In the genomic region with DNA sequence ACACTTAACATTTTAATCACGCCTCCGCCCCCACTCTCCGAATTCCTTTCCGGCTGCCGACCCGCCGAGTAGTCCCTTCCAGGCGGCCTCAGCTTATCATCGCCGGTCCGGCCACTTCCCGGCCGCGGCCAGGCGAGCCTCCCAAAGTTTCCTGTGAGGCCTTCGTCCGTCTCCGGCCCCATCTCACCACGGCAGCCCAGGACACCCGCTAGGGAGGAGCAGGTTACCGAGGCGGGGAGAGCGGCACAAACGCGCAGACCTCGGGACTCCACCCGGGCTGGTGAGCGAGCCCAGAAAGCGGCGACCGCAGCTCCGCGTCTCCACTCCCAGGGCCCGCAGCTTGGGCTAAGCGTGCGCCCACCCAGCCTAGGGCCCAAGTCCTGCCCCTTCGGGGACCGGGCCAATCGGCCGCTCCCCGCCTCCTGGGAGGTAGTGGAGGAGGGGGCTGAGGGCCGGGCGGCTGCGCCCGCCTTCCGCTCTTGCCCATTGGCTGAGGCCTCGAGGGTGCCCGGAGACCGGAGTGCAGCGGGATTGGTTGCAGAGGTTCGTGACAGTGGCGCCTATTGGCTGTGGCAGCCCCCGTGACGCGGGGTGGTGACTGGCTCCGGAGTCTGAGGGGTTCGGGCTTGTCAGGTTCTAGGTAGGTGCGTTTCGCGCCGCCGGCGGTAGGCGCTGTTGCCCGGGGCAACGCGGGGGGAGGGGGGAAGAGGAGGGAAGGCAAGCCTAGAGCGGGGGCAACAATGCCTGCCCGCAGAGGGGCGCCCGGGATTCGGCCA, we compare ENCODE assay signal across 8 cellular contexts. TPM values are rescaled to one million over a fixed set of nuclear protein-coding genes. Genes with fewer than 3 reads are reported as not detected.
A peak's percentile ranks its signal among the peaks of the same experiment; 100 is the strongest.
DNase-seq lines count a peak whose midpoint lies in the region; ATAC-seq and TF ChIP-seq lines count a peak whose summit lies in the region.

No MANE protein-coding gene starts in this region.

- H3K27ac ChIP-seq in HUES64 (ENCODE audit: low read depth, low read length), result peak overlapping the region; percentile 100
- H3K27ac ChIP-seq in OCI-LY3 (ENCODE audit: low read length), result peak overlapping the region; percentile 45
- peak overlapping the region; percentile 98 for H3K27ac ChIP-seq in epithelial cell of prostate

- no peaks in the 10 kb centered on the region for H3K79me2 ChIP-seq in OCI-LY3 (ENCODE audit: low read length)

- intact Hi-C loops in mucosa of descending colon (cut with DNase I, micrococcal nuclease), result no loop called here

- peak; percentile 96 for ATAC-seq in GM21447 (IDR thresholded peaks at IDR 0.05; ENCODE audit: unreplicated experiment)
- ATAC-seq in mucosa of descending colon, result peak; percentile 98

- no peaks in the 10 kb centered on the region for H3K36me3 ChIP-seq in HUES64 (ENCODE audit: insufficient read depth, low read length)
- no peaks in the 10 kb centered on the region for H3K36me3 ChIP-seq in OCI-LY3 (replicated peaks; ENCODE audit: low read depth, low read length)
- no peaks in the 10 kb centered on the region for H3K36me3 ChIP-seq in mucosa of descending colon (ENCODE audit: low read depth)

- H2AFZ ChIP-seq in OCI-LY3 (ENCODE audit: low read depth, low read length), result peak overlapping the region; percentile 51

- H3K4me2 ChIP-seq in OCI-LY3 (ENCODE audit: low read length), result peak overlapping the region; percentile 98

- peak; percentile 98 for DNase-seq in DMS 273 treated with DMSO at 0.1 percent for 48 hours (lab: John Stamatoyannopoulos, UW)
- DNase-seq in activated T-cell treated with anti-CD3 and anti-CD28 coated beads for 48 hours (ENCODE audit: low read depth), result peak; percentile 96
- DNase-seq in epithelial cell of prostate (ENCODE audit: low read depth, low spot score), result peak; percentile 97
- DNase-seq in mucosa of descending colon, result peak; percentile 98 to 99 (median 98)
- peak; percentile 97 for DNase-seq in stimulated activated CD8-positive, alpha-beta memory T cell treated with anti-CD3 and anti-CD28 coated beads, Interleukin-4, amount 100 ng/mL, for 24 hours (ENCODE audit: low read depth)

- H3K27me3 ChIP-seq in HUES64 (ENCODE audit: insufficient read depth, low read length), result no peaks in the 10 kb centered on the region
- H3K27me3 ChIP-seq in OCI-LY3 (ENCODE audit: low read depth, low read length), result no peaks in the 10 kb centered on the region

- H3K9ac ChIP-seq in HUES64 (ENCODE audit: low read depth, low read length) (peak overlapping the region; percentile 97), OCI-LY3 (ENCODE audit: low read length) (peak overlapping the region; percentile 82)

- under 1% methylated on average over 72 of the region's 72 CpGs for WGBS in HUES64

- peaks cover 17% of the 10 kb centered on the region for H3K4me1 ChIP-seq in HUES64 (ENCODE audit: insufficient read depth, low read length)
- peaks cover 21% of the 10 kb centered on the region for H3K4me1 ChIP-seq in OCI-LY3 (ENCODE audit: low read length)
- H3K4me1 ChIP-seq in mucosa of descending colon (ENCODE audit: low read depth), result no peaks in the 10 kb centered on the region

- H4K20me1 ChIP-seq in OCI-LY3 (ENCODE audit: insufficient read depth, low read length), result no peaks in the 10 kb centered on the region

- TF ChIP-seq CTCF in OCI-LY3 (IDR thresholded peaks at IDR 0.05; ENCODE audit: low read depth, low read length), result peak; percentile 19; the same call in 1 of the 2 replicates
- no peak for TF ChIP-seq CTCF in mucosa of descending colon (IDR thresholded peaks at IDR 0.05)

- H3K9me3 ChIP-seq in HUES64 (ENCODE audit: insufficient read depth, low read depth, low read length), result no peaks in the 10 kb centered on the region
- H3K9me3 ChIP-seq in OCI-LY3 (ENCODE audit: insufficient read depth, low read length), result no peaks in the 10 kb centered on the region
- H3K9me3 ChIP-seq in mucosa of descending colon, result no peaks in the 10 kb centered on the region

- H3K4me3 ChIP-seq in HUES64 (ENCODE audit: low read length) (peak overlapping the region; percentile 93), OCI-LY3 (ENCODE audit: low read length) (peak overlapping the region; percentile 90), mucosa of descending colon (peak overlapping the region; percentile 77)

RNA-seq across cellular contexts. Expression of gene FER, which starts 0.8 kb away (rescaled TPM):
- polyA plus RNA-seq in HUES64 (2013, experiment 1 of 2), result 6.2 TPM
- 5.3 TPM for polyA plus RNA-seq in HUES64 (2013, experiment 2 of 2)
- 10 to 100 TPM; 12.8 to 44.0 (median 13.6) TPM for total RNA-seq in mucosa of descending colon

Comparison
In these comparisons a context has a peak if more than half of its experiments do, and no peak if none do; other contexts are left out.
1. Peak in every context shown above with its lines: DNase-seq, ATAC-seq, H3K4me3 ChIP-seq and H3K27ac ChIP-seq.
2. H3K27ac ChIP-seq: peak in every context shown above with its lines; median percentile 100 in HUES64; 98 in epithelial cell of prostate; 45 in OCI-LY3.